Comparison of ENCODE assay signal across 8 cellular contexts in genomic region chr12:38138225-38139221, GRCh38.
A peak's percentile ranks its signal among the peaks of the same experiment; 100 is the strongest.
DNase-seq lines count a peak whose midpoint lies in the region; ATAC-seq and TF ChIP-seq lines count a peak whose summit lies in the region.

No MANE protein-coding gene starts in this region.

- H3K23ac ChIP-seq in neuronal stem cell (ENCODE audit: low read depth, low read length, poor library complexity), result no peak overlapping the region

- TF ChIP-seq EP300 in suprapubic skin (IDR thresholded peaks at IDR 0.05), result no peak

- peak overlapping the region; percentile 86 for H2AFZ ChIP-seq in neuronal stem cell (ENCODE audit: low read length)

- no peaks in the 10 kb centered on the region for H3K36me3 ChIP-seq in Peyer's patch
- no peaks in the 10 kb centered on the region for H3K36me3 ChIP-seq in neuronal stem cell (replicated peaks in 1 of 2; ENCODE audit: control insufficient read depth in 2 of 2, insufficient read depth in 2 of 2, low read length in 2 of 2)
- no peaks in the 10 kb centered on the region for H3K36me3 ChIP-seq in suprapubic skin

- no CpG with 5 or more reads among the region's 54 CpGs for WGBS in neuronal stem cell (ENCODE audit: extremely low coverage in 2 of 2, insufficient read length in 2 of 2, insufficient replicate concordance in 1 of 2), 2 donors
- WGBS in suprapubic skin, result 13% methylated on average over 48 of the region's 54 CpGs

- H3K27me3 ChIP-seq in Peyer's patch, result no peaks in the 10 kb centered on the region
- no peaks in the 10 kb centered on the region for H3K27me3 ChIP-seq in neuronal stem cell (ENCODE audit: control insufficient read depth in 3 of 3, insufficient read depth in 3 of 3, low read depth in 1 of 3, low read length in 3 of 3)
- H3K27me3 ChIP-seq in suprapubic skin, result peaks cover 13% of the 10 kb centered on the region

- H3K9ac ChIP-seq in neuronal stem cell (ENCODE audit: low read depth, low read length, poor library complexity), result no peak overlapping the region

- DNase-seq in HPDE6-E6E7 (ENCODE audit: extremely low spot score), result peak; percentile 31
- DNase-seq in Peyer's patch, result peak; percentile 51 to 87 (median 54)
- peak; percentile 34 for DNase-seq in activated T-helper 9 cell treated with anti-CD3 and anti-CD28 coated beads, Interleukin-2, amount 50 U/mL, for 16 hours (ENCODE audit: low read depth)
- peak; percentile 49 to 82 for DNase-seq in foreskin fibroblast
- peak; percentile 24 for DNase-seq in neuronal stem cell (ENCODE audit: low spot score)
- DNase-seq in suprapubic skin (ENCODE audit: low spot score in 2 of 2), result peak; percentile 84 to 88

- ATAC-seq in GM19023 (IDR thresholded peaks at IDR 0.05; ENCODE audit: unreplicated experiment), result peak; percentile 76

- H3K9me3 ChIP-seq in Peyer's patch (no peaks in the 10 kb centered on the region), neuronal stem cell (replicated peaks in 1 of 2; ENCODE audit: control insufficient read depth in 2 of 2, insufficient read depth in 1 of 2, low read depth in 1 of 2, low read length in 2 of 2) (peaks cover 0 to 14% of the 10 kb centered on the region in 2 donors), suprapubic skin (no peaks in the 10 kb centered on the region)

- no peak overlapping the region for H2AK5ac ChIP-seq in neuronal stem cell (ENCODE audit: low read depth, low read length)

- no peak overlapping the region for H2BK15ac ChIP-seq in neuronal stem cell (ENCODE audit: low read length)

- H3K27ac ChIP-seq in C4-2B (no peak overlapping the region), Peyer's patch (no peak overlapping the region), neuronal stem cell (replicated peaks; ENCODE audit: low read length) (no peak overlapping the region), suprapubic skin (no peak overlapping the region)

- no peak overlapping the region for H3K14ac ChIP-seq in neuronal stem cell (ENCODE audit: low read length)

- no peak overlapping the region for H2BK5ac ChIP-seq in neuronal stem cell (ENCODE audit: low read length)

- no peak overlapping the region for H3K4ac ChIP-seq in neuronal stem cell (ENCODE audit: low read length)

- no peaks in the 10 kb centered on the region for H3K79me1 ChIP-seq in neuronal stem cell (ENCODE audit: low read depth, low read length)

- peak; percentile 94 for TF ChIP-seq CTCF in C4-2B (conservative IDR thresholded peaks at IDR 0.05)
- TF ChIP-seq CTCF in Peyer's patch (IDR thresholded peaks at IDR 0.05), result peak; percentile 85 to 95 (median 90)
- TF ChIP-seq CTCF in foreskin fibroblast (IDR thresholded peaks at IDR 0.05; ENCODE audit: low read depth, low read length), result peak; percentile 91
- TF ChIP-seq CTCF in suprapubic skin (IDR thresholded peaks at IDR 0.05), result peak; percentile 93 to 98

- H3K18ac ChIP-seq in neuronal stem cell (ENCODE audit: low read length), result no peak overlapping the region

- no peak overlapping the region for H2BK120ac ChIP-seq in neuronal stem cell (ENCODE audit: low read depth, low read length)

- H3K4me1 ChIP-seq in Peyer's patch, result peaks cover 0 to 7% (median 0%) of the 10 kb centered on the region in 4 donors
- no peaks in the 10 kb centered on the region for H3K4me1 ChIP-seq in neuronal stem cell (ENCODE audit: control insufficient read depth in 2 of 2, insufficient read depth in 1 of 2, low read depth in 1 of 2, low read length in 2 of 2)
- peaks cover 15% of the 10 kb centered on the region for H3K4me1 ChIP-seq in suprapubic skin

- H3K4me3 ChIP-seq in Peyer's patch, result peak overlapping the region in 2 of 4 donors; percentile 40 to 44
- H3K4me3 ChIP-seq in foreskin fibroblast (ENCODE audit: low read depth in 1 of 2, low read length in 2 of 2), result peak overlapping the region; percentile 37 to 38
- no peak overlapping the region for H3K4me3 ChIP-seq in neuronal stem cell (ENCODE audit: low read length in 2 of 2)
- peak overlapping the region; percentile 49 for H3K4me3 ChIP-seq in suprapubic skin

- no peak overlapping the region for H4K91ac ChIP-seq in neuronal stem cell (ENCODE audit: low read depth, low read length, poor library complexity)

- no peak overlapping the region for H2BK12ac ChIP-seq in neuronal stem cell (ENCODE audit: low read length)

- TF ChIP-seq POLR2A in Peyer's patch (IDR thresholded peaks at IDR 0.05), result no peak
- TF ChIP-seq POLR2A in suprapubic skin (IDR thresholded peaks at IDR 0.05), result no peak

- H3K4me2 ChIP-seq in neuronal stem cell (ENCODE audit: insufficient read depth, low read length, poor library complexity, severe bottlenecking), result no peak overlapping the region

- no peak overlapping the region for H4K8ac ChIP-seq in neuronal stem cell (ENCODE audit: low read depth, low read length)

Comparison
In these comparisons a context has a peak if more than half of its experiments do, and no peak if none do; other contexts are left out.
1. DNase-seq: peak in every context shown above with its lines; median percentile 86 in suprapubic skin; 66 in foreskin fibroblast; 54 in Peyer's patch; 34 in activated T-helper 9 cell treated with anti-CD3 and anti-CD28 coated beads, Interleukin-2, amount 50 U/mL, for 16 hours; 31 in HPDE6-E6E7; 24 in neuronal stem cell.
2. H3K4me3 ChIP-seq: peak in foreskin fibroblast (2 of 2) and suprapubic skin (single experiment); none in neuronal stem cell (0 of 2).
3. Peak in every context shown above with its lines, with median percentiles within 50 percentile points of each other: CTCF ChIP-seq.